In the genomic region with DNA sequence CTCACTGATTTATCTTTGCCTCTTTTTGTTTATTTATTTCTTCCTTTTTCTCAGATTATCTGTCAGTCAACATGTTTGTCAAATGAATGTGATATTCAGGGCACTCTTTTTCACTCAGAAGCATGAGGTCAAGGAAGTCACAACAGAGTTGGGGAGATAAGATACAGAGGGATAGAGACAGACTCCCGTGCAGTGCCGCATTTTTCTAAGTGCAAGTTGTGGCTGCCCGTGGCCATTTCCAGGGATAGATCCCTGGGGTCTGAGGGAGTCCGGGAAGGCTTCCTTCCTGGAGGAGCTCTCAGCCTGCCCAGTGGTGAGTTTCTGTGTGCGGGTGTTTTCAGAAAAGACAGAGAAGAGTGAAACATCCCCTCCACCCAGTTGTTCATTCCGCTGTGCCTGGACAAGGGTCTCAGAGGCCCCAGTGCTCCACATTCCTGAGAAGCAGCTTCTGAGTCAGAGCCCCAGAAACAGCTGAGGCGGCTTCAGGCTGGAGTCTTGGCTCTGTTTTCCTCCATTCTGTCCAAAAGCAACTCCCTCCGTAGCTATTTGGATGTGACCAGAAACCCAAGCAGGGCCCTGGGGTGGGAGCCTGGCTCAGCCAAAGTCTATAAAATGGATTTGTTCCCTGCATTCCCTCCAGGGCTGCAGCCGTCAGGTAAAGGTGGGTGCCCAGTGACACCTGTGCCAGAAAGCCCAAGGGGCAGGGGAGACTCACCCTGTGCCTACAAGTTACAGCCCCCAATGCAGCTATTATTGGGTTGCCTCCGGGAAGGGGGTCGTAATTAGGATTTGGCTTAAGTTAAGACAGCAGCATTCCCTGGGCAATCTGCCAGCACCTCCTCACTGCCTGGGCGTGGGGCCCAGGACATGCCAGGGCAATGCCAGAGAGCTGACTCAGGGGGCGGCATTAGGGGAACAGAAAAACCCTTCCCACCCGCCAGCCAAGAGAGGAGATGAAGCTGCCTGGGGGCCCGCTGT, we compare ENCODE assay signal across 8 cellular contexts. TPM values are rescaled to one million over a fixed set of nuclear protein-coding genes. Genes with fewer than 3 reads are reported as not detected.
DNase-seq lines count a peak whose midpoint lies in the region; ATAC-seq, FAIRE-seq and TF ChIP-seq lines count a peak whose summit lies in the region.

No MANE protein-coding gene starts in this region.

- H3K9me3 Mint-ChIP-seq in activated naive CD8-positive, alpha-beta T cell treated with anti-CD3 and anti-CD28 coated beads, Interleukin-2, amount 50 U/mL, for 24 hours = no peaks in the 10 kb centered on the region
- no peaks in the 10 kb centered on the region for H3K9me3 Mint-ChIP-seq in activated naive CD8-positive, alpha-beta T cell treated with anti-CD3 and anti-CD28 coated beads for 36 hours

- H3K27me3 ChIP-seq in subcutaneous abdominal adipose tissue (ENCODE audit: control insufficient read depth in 5 of 5, insufficient read depth in 4 of 5, low read length in 5 of 5) = no peaks in the 10 kb centered on the region

- no peak for DNase-seq in activated naive CD8-positive, alpha-beta T cell treated with anti-CD3 and anti-CD28 coated beads, Interleukin-2, amount 50 U/mL, for 24 hours
- no peak for DNase-seq in activated naive CD8-positive, alpha-beta T cell treated with anti-CD3 and anti-CD28 coated beads for 36 hours
- DNase-seq in astrocyte of the spinal cord (ENCODE audit: low read depth, low spot score) = peak; percentile 94
- DNase-seq in kidney = peak; percentile 92
- no peak for DNase-seq in GM10266 (ENCODE audit: extremely low spot score)
- DNase-seq in NCI-H1436 (lab: John Stamatoyannopoulos, UW) = no peak
- DNase-seq in GDM1 (lab: John Stamatoyannopoulos, UW) = no peak

- H3K4me3 ChIP-seq in astrocyte of the spinal cord (ENCODE audit: low read depth, low read length) (no peak overlapping the region), kidney (ENCODE audit: low read length in 2 of 2) (no peak overlapping the region), subcutaneous abdominal adipose tissue (ENCODE audit: low read depth in 1 of 5, low read length in 5 of 5) (peak overlapping the region; percentile 5 to 42 (median 33))

- no peaks in the 10 kb centered on the region for H3K36me3 ChIP-seq in kidney (ENCODE audit: control insufficient read depth in 1 of 2, insufficient read depth in 2 of 2, low read length in 2 of 2)
- no peaks in the 10 kb centered on the region for H3K36me3 ChIP-seq in subcutaneous abdominal adipose tissue (ENCODE audit: control insufficient read depth in 5 of 5, insufficient read depth in 5 of 5, low read length in 5 of 5)

- H3K4me1 Mint-ChIP-seq in activated naive CD8-positive, alpha-beta T cell treated with anti-CD3 and anti-CD28 coated beads, Interleukin-2, amount 50 U/mL, for 24 hours = peaks cover 9% of the 10 kb centered on the region
- peaks cover 2% of the 10 kb centered on the region for H3K4me1 Mint-ChIP-seq in activated naive CD8-positive, alpha-beta T cell treated with anti-CD3 and anti-CD28 coated beads for 36 hours

- H3K4me1 ChIP-seq in kidney (ENCODE audit: control insufficient read depth in 1 of 2, insufficient read depth in 1 of 2, low read depth in 1 of 2, low read length in 2 of 2) (peaks cover 22 to 23% of the 10 kb centered on the region in 2 donors), subcutaneous abdominal adipose tissue (ENCODE audit: control insufficient read depth in 5 of 5, insufficient read depth in 5 of 5, low read length in 5 of 5) (peaks cover 18 to 36% (median 31%) of the 10 kb centered on the region in 5 donors)

- H3K9me3 ChIP-seq in kidney (ENCODE audit: control insufficient read depth in 1 of 2, low read length in 2 of 2) = no peaks in the 10 kb centered on the region
- no peaks in the 10 kb centered on the region for H3K9me3 ChIP-seq in subcutaneous abdominal adipose tissue (ENCODE audit: control insufficient read depth in 5 of 5, low read length in 5 of 5)

- H3K27me3 Mint-ChIP-seq in activated naive CD8-positive, alpha-beta T cell treated with anti-CD3 and anti-CD28 coated beads, Interleukin-2, amount 50 U/mL, for 24 hours = no peaks in the 10 kb centered on the region
- H3K27me3 Mint-ChIP-seq in activated naive CD8-positive, alpha-beta T cell treated with anti-CD3 and anti-CD28 coated beads for 36 hours = peaks cover 3% of the 10 kb centered on the region

- no peak for FAIRE-seq in kidney (lab: Jason Lieb, UNC)

- peak overlapping the region; percentile 11 for H3K27ac Mint-ChIP-seq in activated naive CD8-positive, alpha-beta T cell treated with anti-CD3 and anti-CD28 coated beads, Interleukin-2, amount 50 U/mL, for 24 hours
- H3K27ac Mint-ChIP-seq in activated naive CD8-positive, alpha-beta T cell treated with anti-CD3 and anti-CD28 coated beads for 36 hours = no peak overlapping the region

- no peak overlapping the region for H3K4me3 Mint-ChIP-seq in activated naive CD8-positive, alpha-beta T cell treated with anti-CD3 and anti-CD28 coated beads, Interleukin-2, amount 50 U/mL, for 24 hours
- H3K4me3 Mint-ChIP-seq in activated naive CD8-positive, alpha-beta T cell treated with anti-CD3 and anti-CD28 coated beads for 36 hours = no peak overlapping the region

- H3K9ac ChIP-seq in kidney (ENCODE audit: low read length in 2 of 2) = peak overlapping the region in 1 of 2 donors; percentile 49
- H3K9ac ChIP-seq in subcutaneous abdominal adipose tissue (ENCODE audit: low read length in 5 of 5) = peak overlapping the region; percentile 4 to 78 (median 65)

- in situ Hi-C loops in astrocyte of the spinal cord (cut with HindIII; ENCODE audit: low sequenced_read_pairs) = no loop called here

- H3K27ac ChIP-seq in kidney (ENCODE audit: low read depth in 2 of 2, low read length in 2 of 2) (peak overlapping the region; percentile 10 to 65), subcutaneous abdominal adipose tissue (ENCODE audit: low read depth, low read length) (peak overlapping the region; percentile 94)

- no peaks in the 10 kb centered on the region for H3K36me3 Mint-ChIP-seq in activated naive CD8-positive, alpha-beta T cell treated with anti-CD3 and anti-CD28 coated beads, Interleukin-2, amount 50 U/mL, for 24 hours (ENCODE audit: low read depth)
- H3K36me3 Mint-ChIP-seq in activated naive CD8-positive, alpha-beta T cell treated with anti-CD3 and anti-CD28 coated beads for 36 hours = no peaks in the 10 kb centered on the region

- ATAC-seq in activated naive CD8-positive, alpha-beta T cell treated with anti-CD3 and anti-CD28 coated beads, Interleukin-2, amount 50 U/mL, for 24 hours = no peak

- TF ChIP-seq CTCF in astrocyte of the spinal cord (IDR thresholded peaks at IDR 0.05; ENCODE audit: low read depth, low read length) (no peak), kidney (IDR thresholded peaks at IDR 0.05; ENCODE audit: borderline replicate concordance, extremely low read depth, insufficient read depth) (peak; percentile 9), GM10266 (IDR thresholded peaks at IDR 0.05; ENCODE audit: control insufficient read depth, insufficient read depth, low read depth, missing control alignments) (no peak)

- intact Hi-C loops in kidney (cut with DNase I) = loop anchor here (10.0 kb wide), 1 partner anchor 57 kb away; no protein-coding TSS in a partner anchor

RNA-seq across cellular contexts. Expression of a gene that starts 13.0 kb away (rescaled TPM):
- total RNA-seq in activated naive CD8-positive, alpha-beta T cell treated with anti-CD3 and anti-CD28 coated beads for 36 hours = 10 to 100 TPM; 16.5 to 17.4 TPM
- total RNA-seq in kidney = 29.1 TPM
- polyA plus RNA-seq in kidney (ENCODE audit: insufficient read depth, low read depth, low replicate concordance) = 21.0 TPM

RNA-seq across cellular contexts. Expression of a gene that starts 23.6 kb away (rescaled TPM):
- under 1 TPM in 1 of 2 experiments, not detected in 1; 0.12 TPM for total RNA-seq in activated naive CD8-positive, alpha-beta T cell treated with anti-CD3 and anti-CD28 coated beads for 36 hours
- total RNA-seq in kidney = 40.8 TPM
- polyA plus RNA-seq in kidney (ENCODE audit: insufficient read depth, low read depth, low replicate concordance) = 82.5 TPM

Comparison
In these comparisons a context has a peak if more than half of its experiments do, and no peak if none do; other contexts are left out.
1. DNase-seq: peak in astrocyte of the spinal cord (single experiment) and kidney (single experiment); none in activated naive CD8-positive, alpha-beta T cell treated with anti-CD3 and anti-CD28 coated beads, Interleukin-2, amount 50 U/mL, for 24 hours (single experiment), activated naive CD8-positive, alpha-beta T cell treated with anti-CD3 and anti-CD28 coated beads for 36 hours (single experiment), GM10266 (single experiment), NCI-H1436 (single experiment) and GDM1 (single experiment).
2. H3K4me3 ChIP-seq: peak in subcutaneous abdominal adipose tissue (5 of 5); none in astrocyte of the spinal cord (single experiment) and kidney (0 of 2).
3. RNA of a gene that starts 23.6 kb away (total RNA-seq): 40.8 TPM in kidney (single experiment); 0.12 TPM in activated naive CD8-positive, alpha-beta T cell treated with anti-CD3 and anti-CD28 coated beads for 36 hours; every median in the first group is over 10 times any median in the second.